15 cellular contexts compared by ENCODE assay signal in genomic region chr14:28767239-28767850, GRCh38. TPM values are rescaled to one million over a fixed set of nuclear protein-coding genes. Genes with fewer than 3 reads are reported as not detected.
DNase-seq lines count a peak whose midpoint lies in the region; TF ChIP-seq lines count a peak whose summit lies in the region.
"Had no signal": no experiment of that assay in that cellular context is flagged by ENCODE, and none has a peak within 500 bp of the region (broad histone marks: within the 10 kb centered on the region; RNA-seq: fewer than 3 reads in every experiment).

No MANE protein-coding gene starts in this region.

- H3F3A ChIP-seq in neural progenitor cell (ENCODE audit: low read depth): peaks cover 33% of the 10 kb centered on the region

- no peak overlapping the region for H3K27ac Mint-ChIP-seq in HFFc6
- no peak overlapping the region for H3K27ac Mint-ChIP-seq in neural progenitor cell
- H3K27ac Mint-ChIP-seq: activated CD4-positive, alpha-beta T cell treated with anti-CD3 and anti-CD28 coated beads for 36 hours had no signal

- H3K4me1 ChIP-seq in neural progenitor cell: peaks cover 3% of the 10 kb centered on the region

- H4K20me1 ChIP-seq in neural progenitor cell (ENCODE audit: low read depth): peaks cover 52% of the 10 kb centered on the region

- no peaks in the 10 kb centered on the region for H3K79me2 ChIP-seq in neural progenitor cell (ENCODE audit: low read depth)

- peak overlapping the region; percentile 81 for H2AFZ ChIP-seq in neural progenitor cell (replicated peaks)

- H3K36me3 ChIP-seq in neural progenitor cell: no peaks in the 10 kb centered on the region
- H3K36me3 ChIP-seq: tibial nerve had no signal

- DNase-seq in NCI-H510A (lab: John Stamatoyannopoulos, UW) (peak; percentile 68), NCI-H510A treated with DMSO at 0.1 percent for 48 hours (lab: John Stamatoyannopoulos, UW) (no peak), HFFc6 (no peak), dorsolateral prefrontal cortex (no peak), neural progenitor cell (ENCODE audit: low spot score) (no peak), NCI-H146 (lab: John Stamatoyannopoulos, UW) (no peak), DMS79 treated with DMSO at 0.1 percent for 48 hours (lab: John Stamatoyannopoulos, UW) (no peak)
- DNase-seq in activated effector memory CD4-positive, alpha-beta T cell treated with Interleukin-2 at 50 U/mL for 16 hours: no peak
- DNase-seq: EL, SIG-M5 had no signal

- TF ChIP-seq CTCF in HFFc6 (IDR thresholded peaks at IDR 0.05) (no peak), dorsolateral prefrontal cortex (IDR thresholded peaks at IDR 0.05 in 54 of 56, conservative IDR thresholded peaks at IDR 0.05 in 2 of 56; ENCODE audit: low read depth in 1 of 56, partially characterized antibody in 56 of 56) (no peak), neural progenitor cell (IDR thresholded peaks at IDR 0.05) (no peak)

- H3K9me3 ChIP-seq in neural progenitor cell (ENCODE audit: low read depth): no peaks in the 10 kb centered on the region

- H3K4me1 Mint-ChIP-seq in HFFc6 (ENCODE audit: low read depth): peaks cover 13% of the 10 kb centered on the region
- H3K4me1 Mint-ChIP-seq in neural progenitor cell: peaks cover 7% of the 10 kb centered on the region

- H3K4me2 ChIP-seq in neural progenitor cell: peak overlapping the region; percentile 36

- peak overlapping the region in 57 of 59 donors; percentile 33 to 98 (median 89) for H3K27ac ChIP-seq in dorsolateral prefrontal cortex
- H3K27ac ChIP-seq in neural progenitor cell: no peak overlapping the region
- H3K27ac ChIP-seq: tibial nerve had no signal

- H3K4me3 ChIP-seq in dorsolateral prefrontal cortex (peak overlapping the region; percentile 26 to 85 (median 67)), neural progenitor cell (peak overlapping the region; percentile 61)
- H3K4me3 ChIP-seq: lung had no signal

- H3K27me3 Mint-ChIP-seq in HFFc6 (ENCODE audit: insufficient read depth) (peaks cover 52% of the 10 kb centered on the region), neural progenitor cell (ENCODE audit: insufficient read depth, low read depth) (peaks cover 65% of the 10 kb centered on the region)

- H3K27me3 ChIP-seq in dorsolateral prefrontal cortex (peaks cover 0 to 96% (median 31%) of the 10 kb centered on the region in 45 donors), neural progenitor cell (peaks cover 100% of the 10 kb centered on the region)

- no peaks in the 10 kb centered on the region for H3K36me3 Mint-ChIP-seq in HFFc6 (ENCODE audit: low read depth)
- H3K36me3 Mint-ChIP-seq in neural progenitor cell: no peaks in the 10 kb centered on the region

- 0 out of 2 replicates have a peak overlapping the region, but pooled peaks have one; percentile 62 for H3K4me3 Mint-ChIP-seq in HFFc6
- H3K4me3 Mint-ChIP-seq in neural progenitor cell: peak overlapping the region; percentile 89

- intact Hi-C loops in dorsolateral prefrontal cortex (cut with DNase I): loop anchor here in 1 of 2 donors (10.0 kb wide), 1 partner anchor 627 kb away; no protein-coding TSS in a partner anchor

- no peak overlapping the region for H3K9ac ChIP-seq in neural progenitor cell

- H3K9me3 Mint-ChIP-seq in HFFc6: peaks cover 16% of the 10 kb centered on the region
- peaks cover 2% of the 10 kb centered on the region for H3K9me3 Mint-ChIP-seq in neural progenitor cell

RNA-seq across cellular contexts. Expression of gene FOXG1, which starts 0.8 kb away (rescaled TPM):
- under 1 TPM in 1 of 6 experiments, not detected in 5; 0.06 TPM for total RNA-seq in HFFc6 (2021; fragmentation: NEBNext Ultra II Directional; extraction: Animal tissue kit (Norgen Biotek cat#: 25700))
- total RNA-seq in dorsolateral prefrontal cortex (10 to 100 TPM; 25.8 to 72.3 (median 52.9) TPM), neural progenitor cell (ENCODE audit: low replicate concordance) (0.69 and 1.5 TPM in 2 replicates)
- total RNA-seq: activated CD4-positive, alpha-beta T cell treated with anti-CD3 and anti-CD28 coated beads for 36 hours; activated naive CD4-positive, alpha-beta T cell treated with anti-CD3 and anti-CD28 coated beads, Interleukin-2, amount 50 U/mL, for 72 hours; posterior vena cava; tibial nerve had no signal

Comparison
In these comparisons a context has a peak if more than half of its experiments do, and no peak if none do; other contexts are left out.
1. RNA of gene FOXG1, which starts 0.8 kb away (total RNA-seq): 25.8 to 72.3 TPM in dorsolateral prefrontal cortex; 0.69 to 1.5 TPM in neural progenitor cell and 0.06 TPM in HFFc6; every median in the first group is over 10 times any median in the second.